ENCODE assay signal across 12 cellular contexts in genomic region chr20:5171790-5172164, GRCh38. TPM values are rescaled to one million over a fixed set of nuclear protein-coding genes. Genes with fewer than 3 reads are reported as not detected.
A peak's percentile ranks its signal among the peaks of the same experiment; 100 is the strongest.
DNase-seq lines count a peak whose midpoint lies in the region; ATAC-seq and TF ChIP-seq lines count a peak whose summit lies in the region.
"Had no signal": no experiment of that assay in that cellular context is flagged by ENCODE, and none has a peak within 500 bp of the region (broad histone marks: within the 10 kb centered on the region; RNA-seq: fewer than 3 reads in every experiment).

No MANE protein-coding gene starts in this region.

- peak overlapping the region in 1 of 4 donors; percentile 14 for H3K27ac ChIP-seq in Peyer's patch

- H3K4me1 ChIP-seq in Peyer's patch: peaks cover 0 to 28% (median 8%) of the 10 kb centered on the region in 4 donors

- DNase-seq in GM06990 (ENCODE audit: extremely low read depth, insufficient read length): peak; percentile 39
- DNase-seq in Peyer's patch: no peak
- no peak for DNase-seq in activated CD4-positive, alpha-beta T cell treated with anti-CD3 and anti-CD28 coated beads for 48 hours
- DNase-seq: activated gamma-delta T cell, kidney, NCI-H446, SW 1271 had no signal

- H3K4me1 Mint-ChIP-seq in brain: peaks cover 55% of the 10 kb centered on the region
- H3K4me1 Mint-ChIP-seq in nephron: peaks cover 44% of the 10 kb centered on the region

- TF ChIP-seq POLR2A in GM18505 (IDR thresholded peaks at IDR 0.05; ENCODE audit: borderline replicate concordance, extremely low read depth, insufficient read depth, insufficient read length) (no peak), Peyer's patch (IDR thresholded peaks at IDR 0.05) (no peak)

- peaks cover 4% of the 10 kb centered on the region; the same call in 1 of the 2 replicates for H3K36me3 ChIP-seq in GM06990 (ENCODE audit: control insufficient read depth, insufficient read depth, low read length)
- H3K36me3 ChIP-seq in Peyer's patch: peaks cover 0 to 30% (median 0%) of the 10 kb centered on the region in 3 donors

- H3K27me3 Mint-ChIP-seq in brain: no peaks in the 10 kb centered on the region
- H3K27me3 Mint-ChIP-seq in nephron (ENCODE audit: low read depth): no peaks in the 10 kb centered on the region

- H3K27me3 ChIP-seq in GM06990 (replicated peaks; ENCODE audit: control insufficient read depth, insufficient read depth, low read length): no peaks in the 10 kb centered on the region
- no peaks in the 10 kb centered on the region for H3K27me3 ChIP-seq in Peyer's patch

- H3K4me3 ChIP-seq in GM06990 (replicated peaks; ENCODE audit: low read depth, low read length) (no peak overlapping the region), Peyer's patch (no peak overlapping the region)

- H3K9me3 ChIP-seq in Peyer's patch: no peaks in the 10 kb centered on the region

- ATAC-seq in HG02588 (IDR thresholded peaks at IDR 0.05; ENCODE audit: unreplicated experiment): peak; percentile 38
- ATAC-seq in GM18505 (IDR thresholded peaks at IDR 0.05; ENCODE audit: unreplicated experiment): no peak
- no peak for ATAC-seq in GM18861 (IDR thresholded peaks at IDR 0.05; ENCODE audit: unreplicated experiment)

- H3K4me3 Mint-ChIP-seq in brain (no peak overlapping the region), nephron (peak overlapping the region in 1 of 3 experiments; percentile 66)

- TF ChIP-seq CTCF in GM06990 (IDR thresholded peaks at IDR 0.05; ENCODE audit: insufficient read depth, low read length, poor library complexity, severe bottlenecking) (no peak), brain (conservative IDR thresholded peaks at IDR 0.05) (no peak), nephron (IDR thresholded peaks at IDR 0.05; ENCODE audit: unreplicated experiment in 3 of 3) (no peak), Peyer's patch (IDR thresholded peaks at IDR 0.05) (no peak)

- H3K27ac Mint-ChIP-seq in brain (peak overlapping the region; percentile 59 to 97 (median 92)), nephron (peak overlapping the region; percentile 47 to 86 (median 82))

- no peaks in the 10 kb centered on the region for H3K9me3 Mint-ChIP-seq in brain
- no peaks in the 10 kb centered on the region for H3K9me3 Mint-ChIP-seq in nephron

- H3K36me3 Mint-ChIP-seq in brain: peaks cover 19% of the 10 kb centered on the region
- H3K36me3 Mint-ChIP-seq in nephron (ENCODE audit: low read depth): peaks cover 7% of the 10 kb centered on the region

RNA-seq across cellular contexts. Expression of gene CDS2, which starts 45.0 kb away (rescaled TPM):
- polyA plus RNA-seq in brain (ENCODE audit: insufficient read depth, low read depth, low replicate concordance): 40.9 TPM
- 10 to 100 TPM; 18.2 to 24.6 (median 22.2) TPM for total RNA-seq in Peyer's patch

RNA-seq across cellular contexts. Expression of gene PCNA, which starts 52.0 kb away (rescaled TPM):
- 172 TPM for polyA plus RNA-seq in brain (ENCODE audit: insufficient read depth, low read depth, low replicate concordance)
- total RNA-seq in Peyer's patch: 100 to 1,000 TPM in 1 of 4 donors, 10 to 100 TPM in 3; 23.3 to 103 (median 46.0) TPM

RNA-seq across cellular contexts. Expression of gene TMEM230, which starts 58.9 kb away (rescaled TPM):
- 120 TPM for polyA plus RNA-seq in brain (ENCODE audit: insufficient read depth, low read depth, low replicate concordance)
- 10 to 100 TPM; 46.5 to 90.8 (median 62.9) TPM for total RNA-seq in Peyer's patch
